In the genomic region with DNA sequence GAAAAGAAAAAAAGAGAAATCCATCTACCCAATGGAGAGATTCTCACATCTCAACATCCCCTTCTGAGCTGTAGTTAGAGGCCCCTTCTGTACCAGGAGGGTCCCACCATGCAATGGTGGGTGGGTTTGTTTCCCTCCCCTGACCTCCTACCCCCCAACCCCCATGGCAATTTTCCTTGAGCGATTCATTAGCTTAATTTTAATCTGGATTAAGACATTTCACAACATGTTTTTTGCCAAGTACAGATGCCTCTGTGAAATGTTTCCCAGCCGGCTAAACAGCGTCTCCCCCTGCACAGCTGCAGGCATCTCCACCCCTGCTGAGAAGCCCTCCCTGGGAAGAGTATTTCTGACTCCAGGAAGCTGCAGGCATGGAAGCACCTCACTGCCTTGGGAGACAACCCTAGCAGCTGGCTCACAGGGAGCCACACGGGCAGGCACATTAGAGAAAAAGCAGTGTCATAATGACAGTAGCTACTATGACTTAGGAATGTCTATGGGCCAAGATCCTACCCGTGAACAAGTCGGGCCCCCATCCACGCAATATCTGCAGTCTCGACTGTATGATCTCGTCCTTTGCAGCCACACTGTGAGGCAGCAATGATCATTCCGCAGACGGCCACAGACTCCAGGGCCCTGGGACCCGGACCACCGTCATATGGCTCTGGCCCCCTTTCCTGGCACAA, we compare ENCODE assay signal across 10 cellular contexts.
DNase-seq lines count a peak whose midpoint lies in the region; ATAC-seq, FAIRE-seq and TF ChIP-seq lines count a peak whose summit lies in the region.
"Had no signal": no experiment of that assay in that cellular context is flagged by ENCODE, and none has a peak within 500 bp of the region (broad histone marks: within the 10 kb centered on the region; RNA-seq: fewer than 3 reads in every experiment).

No MANE protein-coding gene starts in this region.

- TF ChIP-seq EP300 in A549 (IDR thresholded peaks at IDR 0.05) = no peak

- peak overlapping the region; percentile 25; the same call in 2 of the 3 replicates for H3K4me2 ChIP-seq in A549

- H3K4me1 ChIP-seq in A549 (peaks cover 13% of the 10 kb centered on the region), esophagus squamous epithelium (peaks cover 0 to 17% (median 5%) of the 10 kb centered on the region in 3 donors), HAP-1 (peaks cover 17% of the 10 kb centered on the region)

- H3K27me3 ChIP-seq in esophagus squamous epithelium (no peaks in the 10 kb centered on the region), HAP-1 (ENCODE audit: low read depth) (no peaks in the 10 kb centered on the region)

- CTCF ChIA-PET in A549 (lab: Yijun Ruan, JAX) = interaction anchor here (0.9 to 4.7 kb wide), 5 partner anchors 15 to 255 kb away, joined by 3 to 28 read pairs (median 4); no protein-coding TSS in a partner anchor

- TF ChIP-seq RAD21 in A549 (conservative IDR thresholded peaks at IDR 0.05 in 1 of 2, IDR thresholded peaks at IDR 0.05 in 1 of 2) = no peak

- no peak for FAIRE-seq in A549 (lab: Jason Lieb, UNC)

- DNase-seq in A549 (ENCODE audit: low read depth in 1 of 2, low spot score in 1 of 2) (peak in 1 of 2 experiments; percentile 51), NCI-H1694 treated with DMSO at 0.1 percent for 48 hours (lab: John Stamatoyannopoulos, UW) (peak; percentile 7), esophagus squamous epithelium (lab: John Stamatoyannopoulos, UW) (no peak), myocyte (ENCODE audit: low read depth) (peak; percentile 74), GM20000 (ENCODE audit: low spot score) (no peak), iPS-NIHi7 (ENCODE audit: extremely low spot score) (no peak), HAP-1 (ENCODE audit: low spot score in 2 of 2) (no peak)
- DNase-seq: activated effector memory CD4-positive, alpha-beta T cell treated with anti-CD3 and anti-CD28 coated beads, Interleukin-2, amount 50 U/mL, for 16 hours; NCI-H226 had no signal

- H3K27ac ChIP-seq in A549 (peak overlapping the region in 1 of 2 experiments; percentile 14; a peak in 4 of 6 replicates), esophagus squamous epithelium (peak overlapping the region in 3 of 4 donors; percentile 69 to 80 (median 78))

- intact Hi-C loops in esophagus squamous epithelium (cut with DNase I) = no loop called here

- TF ChIP-seq POLR2A in A549 (IDR thresholded peaks at IDR 0.05; ENCODE audit: low read length) (no peak), esophagus squamous epithelium (IDR thresholded peaks at IDR 0.05) (no peak)

- no peaks in the 10 kb centered on the region for H3K9me3 ChIP-seq in A549
- H3K9me3 ChIP-seq in esophagus squamous epithelium = no peaks in the 10 kb centered on the region
- H3K9me3 ChIP-seq in HAP-1 = no peaks in the 10 kb centered on the region

- WGBS in A549 (ENCODE audit: missing lambda C conversion rate) = 87% methylated on average over 12 of the region's 13 CpGs
- 54 to 65% methylated on average over 4 to 9 of the region's 13 CpGs for WGBS in esophagus squamous epithelium, 2 donors

- no peak overlapping the region for H3K4me3 ChIP-seq in A549
- H3K4me3 ChIP-seq in esophagus squamous epithelium = no peak overlapping the region
- H3K4me3 ChIP-seq in HAP-1 = no peak overlapping the region

- TF ChIP-seq CTCF in A549 (IDR thresholded peaks at IDR 0.05) = no peak
- no peak for TF ChIP-seq CTCF in esophagus squamous epithelium (IDR thresholded peaks at IDR 0.05)
- TF ChIP-seq CTCF in GM20000 (IDR thresholded peaks at IDR 0.05; ENCODE audit: extremely low read depth, missing control alignments) = no peak

- POLR2A ChIA-PET in A549 (lab: Yijun Ruan, JAX) = interaction anchor here (0.6 to 0.9 kb wide), 2 partner anchors 42 to 255 kb away, joined by 3 read pairs; no protein-coding TSS in a partner anchor

- ATAC-seq in A549 = peak; percentile 50 to 73; a peak in 5 of 6 replicates
- no peak for ATAC-seq in HG03469 (IDR thresholded peaks at IDR 0.05; ENCODE audit: unreplicated experiment)

- in situ Hi-C loops in HAP-1 (cut with MboI; ENCODE audit: low sequenced_read_pairs) = no loop called here

- H3K36me3 ChIP-seq in esophagus squamous epithelium (no peaks in the 10 kb centered on the region), HAP-1 (replicated peaks) (no peaks in the 10 kb centered on the region)

TF ChIP-seq in A549, 52 proteins besides CTCF, POLR2A, EP300 and RAD21:
- TF ChIP-seq, protein P1, sequence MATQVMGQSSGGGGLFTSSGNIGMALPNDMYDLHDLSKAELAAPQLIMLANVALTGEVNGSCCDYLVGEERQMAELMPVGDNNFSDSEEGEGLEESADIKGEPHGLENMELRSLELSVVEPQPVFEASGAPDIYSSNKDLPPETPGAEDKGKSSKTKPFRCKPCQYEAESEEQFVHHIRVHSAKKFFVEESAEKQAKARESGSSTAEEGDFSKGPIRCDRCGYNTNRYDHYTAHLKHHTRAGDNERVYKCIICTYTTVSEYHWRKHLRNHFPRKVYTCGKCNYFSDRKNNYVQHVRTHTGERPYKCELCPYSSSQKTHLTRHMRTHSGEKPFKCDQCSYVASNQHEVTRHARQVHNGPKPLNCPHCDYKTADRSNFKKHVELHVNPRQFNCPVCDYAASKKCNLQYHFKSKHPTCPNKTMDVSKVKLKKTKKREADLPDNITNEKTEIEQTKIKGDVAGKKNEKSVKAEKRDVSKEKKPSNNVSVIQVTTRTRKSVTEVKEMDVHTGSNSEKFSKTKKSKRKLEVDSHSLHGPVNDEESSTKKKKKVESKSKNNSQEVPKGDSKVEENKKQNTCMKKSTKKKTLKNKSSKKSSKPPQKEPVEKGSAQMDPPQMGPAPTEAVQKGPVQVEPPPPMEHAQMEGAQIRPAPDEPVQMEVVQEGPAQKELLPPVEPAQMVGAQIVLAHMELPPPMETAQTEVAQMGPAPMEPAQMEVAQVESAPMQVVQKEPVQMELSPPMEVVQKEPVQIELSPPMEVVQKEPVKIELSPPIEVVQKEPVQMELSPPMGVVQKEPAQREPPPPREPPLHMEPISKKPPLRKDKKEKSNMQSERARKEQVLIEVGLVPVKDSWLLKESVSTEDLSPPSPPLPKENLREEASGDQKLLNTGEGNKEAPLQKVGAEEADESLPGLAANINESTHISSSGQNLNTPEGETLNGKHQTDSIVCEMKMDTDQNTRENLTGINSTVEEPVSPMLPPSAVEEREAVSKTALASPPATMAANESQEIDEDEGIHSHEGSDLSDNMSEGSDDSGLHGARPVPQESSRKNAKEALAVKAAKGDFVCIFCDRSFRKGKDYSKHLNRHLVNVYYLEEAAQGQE (IDR thresholded peaks at IDR 0.05) = no peak
- no peak for TF ChIP-seq TFCP2L1 (CRISPR knock-in tag; IDR thresholded peaks at IDR 0.05)
- TF ChIP-seq MAFK (IDR thresholded peaks at IDR 0.05; ENCODE audit: partially characterized antibody) = peak; percentile 4
- 0 out of 2 replicates have a peak, but pooled peaks have one; percentile 40 for TF ChIP-seq NFE2L2 (conservative IDR thresholded peaks at IDR 0.05; ENCODE audit: low read length)

Comparison
In these comparisons a context has a peak if more than half of its experiments do, and no peak if none do; other contexts are left out.
1. DNase-seq: peak in NCI-H1694 treated with DMSO at 0.1 percent for 48 hours (single experiment) and myocyte (single experiment); none in esophagus squamous epithelium (single experiment), GM20000 (single experiment), iPS-NIHi7 (single experiment) and HAP-1 (0 of 2).